ENCODE assay signal across 8 cellular contexts in genomic region chr10:117496616-117497028, GRCh38. TPM values are rescaled to one million over a fixed set of nuclear protein-coding genes. Genes with fewer than 3 reads are reported as not detected.
DNase-seq lines count a peak whose midpoint lies in the region; ATAC-seq, FAIRE-seq and TF ChIP-seq lines count a peak whose summit lies in the region.

No MANE protein-coding gene starts in this region.

- H3K9ac ChIP-seq in kidney (ENCODE audit: low read length in 2 of 2), result no peak overlapping the region

- H3K27ac ChIP-seq in kidney (ENCODE audit: low read depth in 2 of 2, low read length in 2 of 2), result no peak overlapping the region

- DNase-seq in A172 (ENCODE audit: low spot score), result peak; percentile 76
- peak; percentile 14 for DNase-seq in NCI-H2196 treated with DMSO at 0.1 percent for 48 hours (lab: John Stamatoyannopoulos, UW; ENCODE audit: unreplicated experiment)
- peak; percentile 22 for DNase-seq in activated CD4-positive, CD25-positive, alpha-beta regulatory T cell treated with anti-CD3 and anti-CD28 coated beads, Interleukin-2, amount 50 U/mL, for 16 hours (ENCODE audit: low read depth, low spot score)
- DNase-seq in cardiac fibroblast (ENCODE audit: low read depth in 2 of 2), result peak; percentile 82 to 85
- peak; percentile 89 for DNase-seq in kidney
- peak; percentile 50 to 64 (median 54) for DNase-seq in stimulated activated CD4-positive, alpha-beta T cell treated with anti-CD3 and anti-CD28 coated beads, Interleukin-1b, Interleukin-23, amount 100 ng/mL, for 24 hours (ENCODE audit: low read depth in 4 of 4, low spot score in 1 of 4)

- ATAC-seq in GM18519 (IDR thresholded peaks at IDR 0.05; ENCODE audit: low FRiP score, unreplicated experiment) (peak; percentile 65), HG03095 (IDR thresholded peaks at IDR 0.05; ENCODE audit: unreplicated experiment) (peak; percentile 62)

- no peaks in the 10 kb centered on the region for H3K9me3 ChIP-seq in kidney (ENCODE audit: control insufficient read depth in 1 of 2, low read length in 2 of 2)

- peak; percentile 94 for FAIRE-seq in kidney (lab: Jason Lieb, UNC)

- H3K4me1 ChIP-seq in kidney (ENCODE audit: control insufficient read depth in 1 of 2, insufficient read depth in 1 of 2, low read depth in 1 of 2, low read length in 2 of 2), result no peaks in the 10 kb centered on the region

- no peak overlapping the region for H3K4me3 ChIP-seq in cardiac fibroblast (replicated peaks in 1 of 2; ENCODE audit: low read depth in 2 of 2, low read length in 2 of 2)
- no peak overlapping the region for H3K4me3 ChIP-seq in kidney (ENCODE audit: low read length in 2 of 2)

- peaks cover 0 to 5% of the 10 kb centered on the region in 2 donors for H3K36me3 ChIP-seq in kidney (ENCODE audit: control insufficient read depth in 1 of 2, insufficient read depth in 2 of 2, low read length in 2 of 2)

- TF ChIP-seq CTCF in cardiac fibroblast (IDR thresholded peaks at IDR 0.05; ENCODE audit: low read depth, low read length) (peak; percentile 93), kidney (IDR thresholded peaks at IDR 0.05; ENCODE audit: borderline replicate concordance, extremely low read depth, insufficient read depth) (peak; percentile 97)

- intact Hi-C loops in kidney (cut with DNase I), result loop anchor here (10.0 kb wide), 1 partner anchor 748 kb away; no protein-coding TSS in a partner anchor

RNA-seq across cellular contexts. Expression of gene EMX2, which starts 45.9 kb away (rescaled TPM):
- 0.05 and 0.81 TPM in 2 replicates for total RNA-seq in A172 (2014; rRNA removed; shearing (Covaris generic))
- total RNA-seq in kidney, result 82.8 TPM
- 44.9 TPM for polyA plus RNA-seq in kidney (ENCODE audit: insufficient read depth, low read depth, low replicate concordance)

Comparison
In these comparisons a context has a peak if more than half of its experiments do, and no peak if none do; other contexts are left out.
1. DNase-seq: peak in every context shown above with its lines; median percentile 89 in kidney; 84 in cardiac fibroblast; 76 in A172; 54 in stimulated activated CD4-positive, alpha-beta T cell treated with anti-CD3 and anti-CD28 coated beads, Interleukin-1b, Interleukin-23, amount 100 ng/mL, for 24 hours; 22 in activated CD4-positive, CD25-positive, alpha-beta regulatory T cell treated with anti-CD3 and anti-CD28 coated beads, Interleukin-2, amount 50 U/mL, for 16 hours; 14 in NCI-H2196 treated with DMSO at 0.1 percent for 48 hours.
2. RNA of gene EMX2, which starts 45.9 kb away (total RNA-seq): 82.8 TPM in kidney (single experiment); 0.05 to 0.81 TPM in A172; every median in the first group is over 10 times any median in the second.